12 cellular contexts compared by ENCODE assay signal in genomic region chr1:25695991-25696330, GRCh38.
DNase-seq lines count a peak whose midpoint lies in the region; ATAC-seq, FAIRE-seq and TF ChIP-seq lines count a peak whose summit lies in the region.
"Had no signal": no experiment of that assay in that cellular context is flagged by ENCODE, and none has a peak within 500 bp of the region (broad histone marks: within the 10 kb centered on the region; RNA-seq: fewer than 3 reads in every experiment).

No MANE protein-coding gene starts in this region.

- H3K27me3 ChIP-seq in astrocyte (ENCODE audit: insufficient read depth, low read length), result no peaks in the 10 kb centered on the region
- no peaks in the 10 kb centered on the region for H3K27me3 ChIP-seq in stomach
- H3K27me3 ChIP-seq in HAP-1 (ENCODE audit: low read depth), result no peaks in the 10 kb centered on the region

- H3K4me1 Mint-ChIP-seq in astrocyte (ENCODE audit: low read depth, unreplicated experiment), result peaks cover 50% of the 10 kb centered on the region

- H3K4me1 ChIP-seq in astrocyte (ENCODE audit: insufficient read depth, low read length) (peaks cover 43% of the 10 kb centered on the region), stomach (peaks cover 6 to 77% (median 48%) of the 10 kb centered on the region in 4 donors), HAP-1 (0 out of 2 replicates have a peak, but pooled peaks cover 4% of the 10 kb centered on the region)

- FAIRE-seq in astrocyte (lab: Jason Lieb, UNC), result peak; percentile 99
- FAIRE-seq: A204.1, colon had no signal

- no peaks in the 10 kb centered on the region for H3K9me3 Mint-ChIP-seq in astrocyte (ENCODE audit: unreplicated experiment)

- peak overlapping the region; percentile 50 for H3K9ac ChIP-seq in astrocyte (ENCODE audit: low read length)

- intact Hi-C loops in stomach (cut with DNase I; ENCODE audit: low total_unique reads), result no loop called here

- H3K9me3 ChIP-seq in astrocyte (ENCODE audit: insufficient read depth, low read depth, low read length) (no peaks in the 10 kb centered on the region), stomach (no peaks in the 10 kb centered on the region), HAP-1 (no peaks in the 10 kb centered on the region)

- H3K36me3 Mint-ChIP-seq in astrocyte (ENCODE audit: low read depth, unreplicated experiment), result no peaks in the 10 kb centered on the region

- no peak for TF ChIP-seq POLR2A in stomach (IDR thresholded peaks at IDR 0.05)

- H3K36me3 ChIP-seq in astrocyte (ENCODE audit: insufficient read depth, low read length), result no peaks in the 10 kb centered on the region
- no peaks in the 10 kb centered on the region for H3K36me3 ChIP-seq in stomach
- H3K36me3 ChIP-seq in HAP-1 (replicated peaks), result no peaks in the 10 kb centered on the region

- H3K4me3 ChIP-seq in astrocyte (ENCODE audit: insufficient read depth, low read depth, low read length) (peak overlapping the region; percentile 12), stomach (no peak overlapping the region), HAP-1 (no peak overlapping the region)

- peaks cover 3% of the 10 kb centered on the region for H3K27me3 Mint-ChIP-seq in astrocyte (ENCODE audit: low read depth, unreplicated experiment)

- H3K27ac ChIP-seq in astrocyte (ENCODE audit: low read depth, low read length), result peak overlapping the region; percentile 84
- peak overlapping the region in 4 of 5 donors; percentile 81 to 90 (median 88) for H3K27ac ChIP-seq in stomach

- TF ChIP-seq EP300 in stomach (IDR thresholded peaks at IDR 0.05), result no peak

- in situ Hi-C loops in HAP-1 (cut with MboI; ENCODE audit: low sequenced_read_pairs), result no loop called here

- peak overlapping the region; percentile 42 for H3K4me3 Mint-ChIP-seq in astrocyte (ENCODE audit: unreplicated experiment)

- peak overlapping the region; percentile 99 for H3K27ac Mint-ChIP-seq in astrocyte (ENCODE audit: unreplicated experiment)

- no peak for ATAC-seq in GM19324 (IDR thresholded peaks at IDR 0.05; ENCODE audit: low FRiP score, unreplicated experiment)
- ATAC-seq in GM21528 (IDR thresholded peaks at IDR 0.05; ENCODE audit: low FRiP score, unreplicated experiment), result no peak

- peak; percentile 43 for DNase-seq in activated CD4-positive, alpha-beta T cell treated with anti-CD3 and anti-CD28 coated beads for 48 hours
- DNase-seq in activated CD4-positive, alpha-beta T cell treated with anti-CD3 and anti-CD28 coated beads for 4 hours, result no peak
- DNase-seq in astrocyte (ENCODE audit: low read depth) (peak; percentile 98), islet precursor cell (peak; percentile 86), stomach (no peak), HAP-1 (ENCODE audit: low spot score in 2 of 2) (no peak)
- DNase-seq: H7, OCI-M1 had no signal

- TF ChIP-seq CTCF in astrocyte (IDR thresholded peaks at IDR 0.05; ENCODE audit: insufficient read depth, low read depth, low read length) (no peak), stomach (IDR thresholded peaks at IDR 0.05) (no peak)

- no peaks in the 10 kb centered on the region for H3K79me2 ChIP-seq in astrocyte (ENCODE audit: insufficient read depth, low read length)

- peak overlapping the region; percentile 73 for H3K4me2 ChIP-seq in astrocyte (ENCODE audit: low read length)

- 60 to 85% (median 72%) methylated on average over 5 of the region's 5 CpGs for WGBS in stomach, 5 donors

- no peak overlapping the region for H2AFZ ChIP-seq in astrocyte (ENCODE audit: low read depth, low read length)

- H4K20me1 ChIP-seq in astrocyte (ENCODE audit: insufficient read depth, low read length), result no peaks in the 10 kb centered on the region

Comparison
In these comparisons a context has a peak if more than half of its experiments do, and no peak if none do; other contexts are left out.
1. DNase-seq: peak in activated CD4-positive, alpha-beta T cell treated with anti-CD3 and anti-CD28 coated beads for 48 hours (single experiment), astrocyte (single experiment) and islet precursor cell (single experiment); none in activated CD4-positive, alpha-beta T cell treated with anti-CD3 and anti-CD28 coated beads for 4 hours (0 of 2), stomach (single experiment) and HAP-1 (0 of 2).